19 cellular contexts compared by ENCODE assay signal in the genomic region with DNA sequence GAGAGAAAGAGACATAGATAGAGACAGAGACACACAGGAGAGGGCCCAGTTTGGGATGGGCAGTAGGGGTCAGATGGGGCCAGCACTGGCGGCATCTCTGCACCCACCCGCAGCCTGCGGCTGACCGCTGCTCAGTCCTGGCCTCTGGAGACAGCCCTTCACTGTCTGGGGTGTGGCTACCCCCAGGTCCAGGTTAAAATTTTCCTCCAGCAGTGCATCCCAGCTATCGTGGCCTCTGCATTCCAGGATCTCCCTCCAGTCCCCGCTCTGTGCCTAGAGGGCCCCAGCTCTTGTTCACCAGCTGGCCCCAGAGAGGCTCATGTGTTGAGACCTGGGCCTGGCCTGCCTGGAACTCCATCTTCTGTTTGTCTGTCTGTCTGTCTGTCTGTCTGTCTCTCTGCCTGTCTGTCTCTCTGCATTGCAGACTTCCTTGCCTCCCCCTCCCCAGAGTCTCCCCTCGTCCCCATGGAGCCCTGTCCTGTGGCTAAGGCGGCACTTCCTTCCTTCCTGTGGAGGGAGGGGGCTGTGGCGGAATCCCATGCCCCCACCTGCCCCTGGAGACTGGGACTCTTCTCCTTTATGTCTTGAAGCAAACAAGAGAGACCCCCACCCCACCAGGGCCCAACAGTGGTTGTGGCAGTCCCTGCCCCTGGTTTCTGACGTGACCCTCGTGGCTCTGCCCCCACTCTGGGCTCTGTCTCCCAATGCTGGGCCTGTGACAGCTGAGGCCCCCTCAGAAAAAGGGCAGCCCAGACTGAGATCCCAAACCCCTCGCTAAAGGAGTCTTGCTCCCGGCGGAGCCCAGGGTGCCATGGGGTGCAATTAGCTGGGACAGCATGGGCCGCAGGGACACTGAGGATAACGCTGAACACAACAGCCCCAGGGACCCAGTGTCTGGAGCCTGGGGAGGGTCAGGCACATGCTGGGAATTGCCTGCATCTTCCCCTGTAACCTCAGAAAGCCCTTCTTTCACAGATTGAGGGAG.
"Had no signal": no experiment of that assay in that cellular context is flagged by ENCODE, and none has a peak within 500 bp of the region (broad histone marks: within the 10 kb centered on the region; RNA-seq: fewer than 3 reads in every experiment).

No MANE protein-coding gene starts in this region.

- H3K4me2 ChIP-seq: SK-N-SH, smooth muscle cell had no signal

- H3K9me3 ChIP-seq: ascending aorta, breast epithelium, prostate gland, SK-N-SH had no signal

- H3K4me1 Mint-ChIP-seq: activated CD4-positive, alpha-beta T cell treated with anti-CD3 and anti-CD28 coated beads for 36 hours; immature natural killer cell had no signal

- ATAC-seq: activated CD4-positive, alpha-beta T cell treated with anti-CD3 and anti-CD28 coated beads for 36 hours; right cardiac atrium; WTC11 had no signal

- H3K9ac ChIP-seq: SK-N-SH had no signal

- H3K36me3 ChIP-seq: ascending aorta, breast epithelium, prostate gland had no signal

- H3K4me3 ChIP-seq: ascending aorta, breast epithelium, lung, prostate gland, smooth muscle cell had no signal

- H3K27me3 ChIP-seq: ascending aorta had no signal

- H3K4me3 Mint-ChIP-seq: activated CD4-positive, alpha-beta T cell treated with anti-CD3 and anti-CD28 coated beads for 36 hours; dendritic cell treated with granulocyte-macrophage colony-stimulating factor and Interleukin-4, amounts not matched to agents 40 ng/mL and 50 ng/mL, for 4 days; immature natural killer cell; nephron; T-helper 2 cell treated with Interferon-gamma antibody and Interleukin-4, amounts not matched to agents 5 μg/mL and 100 μg/mL, for 36 hours; WTC11 had no signal

- H3K27me3 Mint-ChIP-seq: dendritic cell treated with granulocyte-macrophage colony-stimulating factor and Interleukin-4, amounts not matched to agents 40 ng/mL and 50 ng/mL, for 4 days had no signal

- H3K9me3 Mint-ChIP-seq: dendritic cell treated with granulocyte-macrophage colony-stimulating factor and Interleukin-4, amounts not matched to agents 40 ng/mL and 50 ng/mL, for 4 days; immature natural killer cell; nephron; T-helper 2 cell treated with Interferon-gamma antibody and Interleukin-4, amounts not matched to agents 5 μg/mL and 100 μg/mL, for 36 hours; WTC11 had no signal

- H3K27ac Mint-ChIP-seq: activated CD4-positive, alpha-beta T cell treated with anti-CD3 and anti-CD28 coated beads for 36 hours; dendritic cell treated with granulocyte-macrophage colony-stimulating factor and Interleukin-4, amounts not matched to agents 40 ng/mL and 50 ng/mL, for 4 days; immature natural killer cell; T-helper 2 cell treated with Interferon-gamma antibody and Interleukin-4, amounts not matched to agents 5 μg/mL and 100 μg/mL, for 36 hours; WTC11 had no signal

- H3K4me1 ChIP-seq: ascending aorta, breast epithelium, prostate gland had no signal

- DNase-seq: activated CD4-positive, alpha-beta T cell treated with anti-CD3 and anti-CD28 coated beads for 36 hours; activated CD4-positive, alpha-beta T cell treated with anti-CD3 and anti-CD28 coated beads, Interleukin-2, amount 50 U/mL, for 48 hours; activated naive CD4-positive, alpha-beta T cell treated with Interleukin-2 at 50 U/mL for 16 hours; effector memory CD4-positive, alpha-beta T cell; immature natural killer cell; midbrain; SK-N-SH; stimulated activated CD4-positive, alpha-beta T cell treated with anti-CD3 and anti-CD28 coated beads, Interleukin-4, amount 100 ng/mL, for 4 hours; stimulated activated naive CD4-positive, alpha-beta T cell had no signal

- H3K36me3 Mint-ChIP-seq: immature natural killer cell, WTC11 had no signal

- H3K27ac ChIP-seq: ascending aorta, breast epithelium, prostate gland had no signal
